21 cellular contexts compared by ENCODE assay signal in the genomic region with DNA sequence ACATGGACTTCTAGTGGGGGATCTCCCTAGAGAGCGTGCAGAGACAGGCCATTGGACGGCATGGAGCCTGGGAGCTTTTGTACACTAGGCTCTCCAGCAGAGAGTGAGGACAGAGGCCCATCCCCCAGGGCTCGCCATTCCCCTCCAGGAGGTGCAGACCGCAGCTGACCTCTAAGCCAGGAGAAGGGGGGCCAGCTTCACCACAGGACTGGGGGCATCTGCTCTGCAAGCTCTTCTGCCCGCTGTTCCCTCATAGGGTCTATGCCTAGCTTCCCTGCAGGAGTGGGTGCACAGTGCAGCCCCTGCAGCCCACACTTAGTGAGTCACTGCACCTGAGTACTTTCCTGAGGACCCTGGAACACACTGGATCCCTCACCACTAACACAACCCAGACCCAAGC.
A peak's percentile ranks its signal among the peaks of the same experiment; 100 is the strongest.
DNase-seq lines count a peak whose midpoint lies in the region; ATAC-seq, FAIRE-seq and TF ChIP-seq lines count a peak whose summit lies in the region.
"Had no signal": no experiment of that assay in that cellular context is flagged by ENCODE, and none has a peak within 500 bp of the region (broad histone marks: within the 10 kb centered on the region; RNA-seq: fewer than 3 reads in every experiment).

No MANE protein-coding gene starts in this region.

- intact Hi-C loops in upper lobe of right lung (cut with DNase I): no loop called here

- CTCF ChIA-PET in H1 (lab: Charles Lee; ENCODE audit: partially characterized antibody): interaction anchor here (0.8 to 1.8 kb wide), 2 partner anchors 9 to 20 kb away, joined by 5 to 7 read pairs; no protein-coding TSS in a partner anchor

- DNase-seq in WERI-Rb-1 (peak; percentile 43), H1 (ENCODE audit: low read depth in 1 of 2, low spot score in 2 of 2) (no peak), neuronal stem cell (ENCODE audit: low spot score) (no peak), upper lobe of right lung (no peak), NOMO-1 treated with DMSO at 0.1 percent for 48 hours (lab: John Stamatoyannopoulos, UW; ENCODE audit: unreplicated experiment) (no peak), osteocyte (ENCODE audit: extremely low spot score, unreplicated experiment) (no peak)
- no peak for DNase-seq in stimulated activated CD4-positive, alpha-beta T cell treated with anti-CD3 and anti-CD28 coated beads, Interleukin-4, amount 100 ng/mL, for 1 hour
- DNase-seq: ACHN; BE2C; C1 segment of cervical spinal cord; CD4-positive, alpha-beta T cell; DMS153; DMS79; GDM1; H7; HFFc6 had no signal

- H3K18ac ChIP-seq in H1 (ENCODE audit: extremely low read depth, low read length): no peak overlapping the region
- peak overlapping the region; percentile 41 for H3K18ac ChIP-seq in neuronal stem cell (ENCODE audit: low read length)

- H3K27me3 Mint-ChIP-seq in osteocyte (ENCODE audit: unreplicated experiment): no peaks in the 10 kb centered on the region

- H4K8ac ChIP-seq in H1 (ENCODE audit: extremely low read depth, insufficient read depth, low read length) (no peak overlapping the region), neuronal stem cell (ENCODE audit: low read depth, low read length) (no peak overlapping the region)

- H3K4me2 ChIP-seq in H1 (ENCODE audit: insufficient read depth in 1 of 2, low read depth in 2 of 2, low read length in 2 of 2) (no peak overlapping the region), neuronal stem cell (ENCODE audit: insufficient read depth, low read length, poor library complexity, severe bottlenecking) (no peak overlapping the region)
- H3K4me2 ChIP-seq: GM23338 had no signal

- H2AK5ac ChIP-seq in H1 (ENCODE audit: low read depth, low read length): no peak overlapping the region
- no peak overlapping the region for H2AK5ac ChIP-seq in neuronal stem cell (ENCODE audit: low read depth, low read length)

- H3K9me3 ChIP-seq in WERI-Rb-1 (ENCODE audit: severe bottlenecking) (no peaks in the 10 kb centered on the region), H1 (ENCODE audit: insufficient read depth in 2 of 2, low read depth in 1 of 2, low read length in 1 of 2) (no peaks in the 10 kb centered on the region), neuronal stem cell (replicated peaks in 1 of 2; ENCODE audit: control insufficient read depth in 2 of 2, insufficient read depth in 1 of 2, low read depth in 1 of 2, low read length in 2 of 2) (no peaks in the 10 kb centered on the region), upper lobe of right lung (no peaks in the 10 kb centered on the region)
- H3K9me3 ChIP-seq: BE2C had no signal

- no peaks in the 10 kb centered on the region for H3K4me1 Mint-ChIP-seq in osteocyte (ENCODE audit: unreplicated experiment)
- H3K4me1 Mint-ChIP-seq: GM23338 had no signal

- no peak overlapping the region for H3K23ac ChIP-seq in H1 (ENCODE audit: insufficient read length)
- H3K23ac ChIP-seq in neuronal stem cell (ENCODE audit: low read depth, low read length, poor library complexity): peak overlapping the region; percentile 46

- H3K14ac ChIP-seq in H1 (ENCODE audit: insufficient read length) (no peak overlapping the region), neuronal stem cell (ENCODE audit: low read length) (no peak overlapping the region)

- TF ChIP-seq CTCF in WERI-Rb-1 (IDR thresholded peaks at IDR 0.05; ENCODE audit: low read depth, low read length) (no peak), H1 (IDR thresholded peaks at IDR 0.05; ENCODE audit: control extremely low read depth in 1 of 3, insufficient read depth in 1 of 3, low read depth in 1 of 3, low read length in 3 of 3) (no peak), upper lobe of right lung (IDR thresholded peaks at IDR 0.05) (no peak), osteocyte (IDR thresholded peaks at IDR 0.05) (no peak)

- H2BK5ac ChIP-seq in H1 (ENCODE audit: low read depth, low read length) (no peak overlapping the region), neuronal stem cell (ENCODE audit: low read length) (no peak overlapping the region)

- no peaks in the 10 kb centered on the region for H3K36me3 Mint-ChIP-seq in osteocyte (ENCODE audit: unreplicated experiment)

- no peaks in the 10 kb centered on the region for H3K27me3 ChIP-seq in WERI-Rb-1 (ENCODE audit: insufficient read depth, low read depth, severe bottlenecking)
- no peaks in the 10 kb centered on the region for H3K27me3 ChIP-seq in H1 (replicated peaks in 1 of 4; ENCODE audit: control insufficient read depth in 3 of 4, extremely low read depth in 1 of 4, insufficient read depth in 3 of 4, low read length in 3 of 4)
- H3K27me3 ChIP-seq in neuronal stem cell (ENCODE audit: control insufficient read depth in 3 of 3, insufficient read depth in 3 of 3, low read depth in 1 of 3, low read length in 3 of 3): no peaks in the 10 kb centered on the region
- H3K27me3 ChIP-seq in upper lobe of right lung: no peaks in the 10 kb centered on the region
- H3K27me3 ChIP-seq: BE2C had no signal

- H3K4me3 Mint-ChIP-seq in osteocyte (ENCODE audit: unreplicated experiment): no peak overlapping the region
- H3K4me3 Mint-ChIP-seq: CD4-positive, alpha-beta T cell; GM23338; HFFc6 had no signal

- H2BK120ac ChIP-seq in H1 (replicated peaks; ENCODE audit: low read depth, low read length) (no peak overlapping the region), neuronal stem cell (ENCODE audit: low read depth, low read length) (no peak overlapping the region)

- no peak overlapping the region for H3K4me3 ChIP-seq in WERI-Rb-1 (ENCODE audit: low read depth, low read length)
- no peak overlapping the region for H3K4me3 ChIP-seq in H1 (ENCODE audit: extremely low read depth in 1 of 4, insufficient read depth in 2 of 4, low read depth in 3 of 4, low read length in 4 of 4)
- H3K4me3 ChIP-seq in neuronal stem cell (ENCODE audit: low read length in 2 of 2): no peak overlapping the region
- no peak overlapping the region for H3K4me3 ChIP-seq in upper lobe of right lung
- H3K4me3 ChIP-seq: GM23338 had no signal

- H3K36me3 ChIP-seq in WERI-Rb-1: no peaks in the 10 kb centered on the region
- H3K36me3 ChIP-seq in H1 (ENCODE audit: control insufficient read depth in 2 of 4, insufficient read depth in 4 of 4, low read length in 3 of 4): no peaks in the 10 kb centered on the region
- H3K36me3 ChIP-seq in neuronal stem cell (replicated peaks in 1 of 2; ENCODE audit: control insufficient read depth in 2 of 2, insufficient read depth in 2 of 2, low read length in 2 of 2): no peaks in the 10 kb centered on the region
- no peaks in the 10 kb centered on the region for H3K36me3 ChIP-seq in upper lobe of right lung
- H3K36me3 ChIP-seq: BE2C had no signal

- H4K20me1 ChIP-seq in H1 (replicated peaks in 1 of 2; ENCODE audit: control insufficient read depth in 1 of 2, insufficient read depth in 2 of 2, low read length in 2 of 2): no peaks in the 10 kb centered on the region

- TF ChIP-seq RAD21 in H1 (IDR thresholded peaks at IDR 0.05 in 1 of 2, conservative IDR thresholded peaks at IDR 0.05 in 1 of 2; ENCODE audit: low read depth in 2 of 2, low read length in 2 of 2): no peak

- no peaks in the 10 kb centered on the region for H3K4me1 ChIP-seq in H1 (replicated peaks in 1 of 4; ENCODE audit: control insufficient read depth in 3 of 4, insufficient read depth in 4 of 4, low read length in 3 of 4)
- peaks cover 0 to 2% of the 10 kb centered on the region in 2 donors for H3K4me1 ChIP-seq in neuronal stem cell (ENCODE audit: control insufficient read depth in 2 of 2, insufficient read depth in 1 of 2, low read depth in 1 of 2, low read length in 2 of 2)
- H3K4me1 ChIP-seq in upper lobe of right lung: no peaks in the 10 kb centered on the region
- H3K4me1 ChIP-seq: BE2C had no signal

- H3K79me2 ChIP-seq in H1 (ENCODE audit: control insufficient read depth in 1 of 2, insufficient read depth in 2 of 2, low read length in 2 of 2): no peaks in the 10 kb centered on the region

- H3K4ac ChIP-seq in H1 (replicated peaks; ENCODE audit: insufficient read length, low read depth, low read length) (no peak overlapping the region), neuronal stem cell (ENCODE audit: low read length) (no peak overlapping the region)

- H3K9me3 Mint-ChIP-seq in osteocyte (ENCODE audit: unreplicated experiment): peaks cover 1% of the 10 kb centered on the region
- H3K9me3 Mint-ChIP-seq: CD4-positive, alpha-beta T cell had no signal

- no peak overlapping the region for H3K27ac Mint-ChIP-seq in osteocyte (ENCODE audit: unreplicated experiment)
- H3K27ac Mint-ChIP-seq: CD4-positive, alpha-beta T cell; GM23338; HFFc6 had no signal

- no peak for TF ChIP-seq POLR2A in H1 (IDR thresholded peaks at IDR 0.05; ENCODE audit: control extremely low read depth in 1 of 2, low read depth in 2 of 2, low read length in 2 of 2)

- no peak overlapping the region for H3K56ac ChIP-seq in H1 (replicated peaks; ENCODE audit: insufficient read length, low read depth, low read length)

- H2BK20ac ChIP-seq in H1 (ENCODE audit: low read length): no peak overlapping the region

- H3K79me1 ChIP-seq in H1 (ENCODE audit: low read depth, low read length) (no peaks in the 10 kb centered on the region), neuronal stem cell (ENCODE audit: low read depth, low read length) (no peaks in the 10 kb centered on the region)

- peak; percentile 15 for ATAC-seq in upper lobe of right lung
- ATAC-seq: GM23338 had no signal

- POLR2A ChIA-PET in H1 (lab: Charles Lee; ENCODE audit: partially characterized antibody): no interaction called here

- TF ChIP-seq EP300 in H1 (IDR thresholded peaks at IDR 0.05; ENCODE audit: borderline replicate concordance in 1 of 2, low read depth in 2 of 2, low read length in 2 of 2): no peak

- H4K91ac ChIP-seq in H1 (replicated peaks; ENCODE audit: insufficient read length, low read length) (no peak overlapping the region), neuronal stem cell (ENCODE audit: low read depth, low read length, poor library complexity) (no peak overlapping the region)

- peak overlapping the region; percentile 70 for H2AFZ ChIP-seq in H1 (ENCODE audit: low read length)
- H2AFZ ChIP-seq in neuronal stem cell (ENCODE audit: low read length): no peak overlapping the region
- H2AFZ ChIP-seq: GM23338 had no signal

- H3K9ac ChIP-seq in H1 (replicated peaks in 1 of 4; ENCODE audit: extremely low read depth in 1 of 4, low read depth in 3 of 4, low read length in 3 of 4): no peak overlapping the region
- H3K9ac ChIP-seq in neuronal stem cell (ENCODE audit: low read depth, low read length, poor library complexity): no peak overlapping the region

- H2BK15ac ChIP-seq in H1 (ENCODE audit: low read length) (no peak overlapping the region), neuronal stem cell (ENCODE audit: low read length) (no peak overlapping the region)

- no peaks in the 10 kb centered on the region for H3K23me2 ChIP-seq in H1 (ENCODE audit: low read depth, low read length)

- H2BK12ac ChIP-seq in H1 (ENCODE audit: low read depth, low read length) (no peak overlapping the region), neuronal stem cell (ENCODE audit: low read length) (no peak overlapping the region)

- no peak for FAIRE-seq in H1 (lab: Jason Lieb, UNC)
- FAIRE-seq: A204.1, GM12892, GM18507 had no signal

- no peak overlapping the region for H3K27ac ChIP-seq in WERI-Rb-1
- H3K27ac ChIP-seq in H1 (ENCODE audit: low read depth, low read length): no peak overlapping the region
- H3K27ac ChIP-seq in neuronal stem cell (replicated peaks; ENCODE audit: low read length): no peak overlapping the region
- no peak overlapping the region for H3K27ac ChIP-seq in upper lobe of right lung
- H3K27ac ChIP-seq: HL-60 had no signal

- WGBS in H1 (ENCODE audit: extremely low coverage in 1 of 2, insufficient coverage in 1 of 2, insufficient read length in 1 of 2, insufficient replicate concordance in 2 of 2, low coverage in 1 of 2, low lambda C conversion rate in 2 of 2, missing lambda C conversion rate in 1 of 2), 2 experiments: 87% methylated on average over 5 of the region's 5 CpGs; no CpG with 5 or more reads in 1 of the 2 experiments
- no CpG with 5 or more reads among the region's 5 CpGs for whole genome bisulfite sequencing in neuronal stem cell (ENCODE audit: extremely low coverage in 2 of 2, insufficient read length in 2 of 2, insufficient replicate concordance in 1 of 2), 2 donors

- no peak overlapping the region for H4K5ac ChIP-seq in H1 (ENCODE audit: insufficient read length, low read depth, low read length)
